Comparison of ENCODE assay signal across 8 cellular contexts in genomic region chr11:118895093-118896039, GRCh38. TPM values are rescaled to one million over a fixed set of nuclear protein-coding genes. Genes with fewer than 3 reads are reported as not detected.
DNase-seq lines count a peak whose midpoint lies in the region; ATAC-seq and TF ChIP-seq lines count a peak whose summit lies in the region.

No MANE protein-coding gene starts in this region.

- H3K9me3 Mint-ChIP-seq in activated CD4-positive, alpha-beta memory T cell treated with anti-CD3 and anti-CD28 coated beads for 36 hours = no peaks in the 10 kb centered on the region

- H3K27ac ChIP-seq in DND-41 (ENCODE audit: low read length) (peak overlapping the region; percentile 98), lower lobe of right lung (peak overlapping the region; percentile 31)

- H3K4me3 ChIP-seq in DND-41 (ENCODE audit: low read depth in 1 of 2, low read length in 2 of 2) = no peak overlapping the region
- no peak overlapping the region for H3K4me3 ChIP-seq in lower lobe of right lung

- peak overlapping the region; percentile 93 for H3K27ac Mint-ChIP-seq in activated CD4-positive, alpha-beta memory T cell treated with anti-CD3 and anti-CD28 coated beads for 36 hours

- no peaks in the 10 kb centered on the region for H4K20me1 ChIP-seq in DND-41 (ENCODE audit: insufficient read depth, low read length)

- peaks cover 19% of the 10 kb centered on the region; the same call in 1 of the 2 replicates for H3K79me2 ChIP-seq in DND-41 (ENCODE audit: insufficient read depth, low read length)

- no peaks in the 10 kb centered on the region for H3K27me3 ChIP-seq in DND-41 (ENCODE audit: insufficient read depth, low read length, poor library complexity)
- H3K27me3 ChIP-seq in lower lobe of right lung (ENCODE audit: low read depth) = no peaks in the 10 kb centered on the region

- CTCF ChIA-PET in activated CD4-positive, alpha-beta memory T cell treated with anti-CD3 and anti-CD28 coated beads for 36 hours (lab: Charles Lee) = interaction anchor here (0.8 to 2.5 kb wide), 11 partner anchors 11 to 205 kb away, joined by 3 to 20 read pairs (median 4); partner anchors contain the start of genes CXCR5 and DDX6

- ATAC-seq in DND-41 (ENCODE audit: insufficient read depth, low read depth) = peak; percentile 32; the same call in 2 of the 3 replicates
- peak; percentile 80 for ATAC-seq in HG02852 (IDR thresholded peaks at IDR 0.05; ENCODE audit: unreplicated experiment)
- no peak for ATAC-seq in lower lobe of right lung
- no peak for ATAC-seq in HG03457 (IDR thresholded peaks at IDR 0.05; ENCODE audit: unreplicated experiment)

- H3K36me3 Mint-ChIP-seq in activated CD4-positive, alpha-beta memory T cell treated with anti-CD3 and anti-CD28 coated beads for 36 hours = peaks cover 45% of the 10 kb centered on the region

- POLR2A ChIA-PET in activated CD4-positive, alpha-beta memory T cell treated with anti-CD3 and anti-CD28 coated beads for 36 hours (lab: Charles Lee) = interaction anchor here (1.0 to 2.5 kb wide), 8 partner anchors 12 to 205 kb away, joined by 3 to 21 read pairs (median 4); partner anchors contain the start of genes CXCR5 and DDX6

- H3K4me2 ChIP-seq in DND-41 (ENCODE audit: insufficient read depth, low read length) = no peak overlapping the region

- H3K36me3 ChIP-seq in DND-41 (ENCODE audit: insufficient read depth, low read length) = peaks cover 31% of the 10 kb centered on the region
- H3K36me3 ChIP-seq in lower lobe of right lung = peaks cover 43% of the 10 kb centered on the region

- H3K9ac ChIP-seq in DND-41 (ENCODE audit: low read depth, low read length) = peak overlapping the region; percentile 63; the same call in 1 of the 2 replicates

- H3K4me3 Mint-ChIP-seq in activated CD4-positive, alpha-beta memory T cell treated with anti-CD3 and anti-CD28 coated beads for 36 hours = peak overlapping the region; percentile 58

- no peaks in the 10 kb centered on the region for H3K27me3 Mint-ChIP-seq in activated CD4-positive, alpha-beta memory T cell treated with anti-CD3 and anti-CD28 coated beads for 36 hours

- H3K9me3 ChIP-seq in DND-41 (ENCODE audit: insufficient read depth, low read length, severe bottlenecking) (no peaks in the 10 kb centered on the region), lower lobe of right lung (no peaks in the 10 kb centered on the region)

- H3K4me1 ChIP-seq in DND-41 (ENCODE audit: insufficient read depth, low read length) (peaks cover 62% of the 10 kb centered on the region), lower lobe of right lung (peaks cover 15% of the 10 kb centered on the region)

- peaks cover 71% of the 10 kb centered on the region for H3K4me1 Mint-ChIP-seq in activated CD4-positive, alpha-beta memory T cell treated with anti-CD3 and anti-CD28 coated beads for 36 hours (ENCODE audit: low read depth)

- H2AFZ ChIP-seq in DND-41 (ENCODE audit: low read depth, low read length) = no peak overlapping the region

- intact Hi-C loops in activated CD4-positive, alpha-beta memory T cell treated with anti-CD3 and anti-CD28 coated beads for 36 hours (cut with micrococcal nuclease) = loop anchor here (1.0 kb wide), 1 partner anchor 12 kb away; the partner anchor contains the start of gene CXCR5
- intact Hi-C loops in lower lobe of right lung (cut with DNase I) = no loop called here

- TF ChIP-seq CTCF in DND-41 (IDR thresholded peaks at IDR 0.05; ENCODE audit: borderline replicate concordance, extremely low read depth, low read length, poor library complexity, severe bottlenecking) (no peak), lower lobe of right lung (IDR thresholded peaks at IDR 0.05) (no peak)

- DNase-seq in DND-41 (peak; percentile 68), lower lobe of right lung (no peak), SHP77 treated with DMSO at 0.1 percent for 48 hours (lab: John Stamatoyannopoulos, UW) (no peak), amygdala (lab: John Stamatoyannopoulos, UW) (no peak), superior temporal gyrus (ENCODE audit: extremely low spot score) (no peak)
- peak; percentile 89 for DNase-seq in activated CD4-positive, alpha-beta memory T cell treated with anti-CD3 and anti-CD28 coated beads for 36 hours

RNA-seq across cellular contexts. Expression of gene CXCR5, which starts 11.7 kb away (rescaled TPM):
- 10 to 100 TPM; 28.0 to 28.3 TPM for total RNA-seq in activated CD4-positive, alpha-beta memory T cell treated with anti-CD3 and anti-CD28 coated beads for 36 hours
- 0.09 TPM for total RNA-seq in lower lobe of right lung

RNA-seq across cellular contexts. Expression of gene BCL9L, which starts 30.4 kb away (rescaled TPM):
- total RNA-seq in activated CD4-positive, alpha-beta memory T cell treated with anti-CD3 and anti-CD28 coated beads for 36 hours = 10 to 100 TPM; 28.2 to 31.8 TPM
- total RNA-seq in lower lobe of right lung = 48.9 TPM

Comparison
In these comparisons a context has a peak if more than half of its experiments do, and no peak if none do; other contexts are left out.
1. ATAC-seq: peak in DND-41 (single experiment) and HG02852 (single experiment); none in lower lobe of right lung (0 of 2) and HG03457 (single experiment).
2. DNase-seq: peak in DND-41 (single experiment) and activated CD4-positive, alpha-beta memory T cell treated with anti-CD3 and anti-CD28 coated beads for 36 hours (single experiment); none in lower lobe of right lung (single experiment), SHP77 treated with DMSO at 0.1 percent for 48 hours (single experiment), amygdala (0 of 56) and superior temporal gyrus (single experiment).
3. RNA of gene CXCR5, which starts 11.7 kb away (total RNA-seq): 28.0 to 28.3 TPM in activated CD4-positive, alpha-beta memory T cell treated with anti-CD3 and anti-CD28 coated beads for 36 hours; 0.09 TPM in lower lobe of right lung (single experiment); every median in the first group is over 10 times any median in the second.